Comparison of ENCODE assay signal across 12 cellular contexts in genomic region chr1:229506633-229507032, GRCh38. TPM values are rescaled to one million over a fixed set of nuclear protein-coding genes. Genes with fewer than 3 reads are reported as not detected.
DNase-seq lines count a peak whose midpoint lies in the region; ATAC-seq, FAIRE-seq and TF ChIP-seq lines count a peak whose summit lies in the region.
"Had no signal": no experiment of that assay in that cellular context is flagged by ENCODE, and none has a peak within 500 bp of the region (broad histone marks: within the 10 kb centered on the region; RNA-seq: fewer than 3 reads in every experiment).

No MANE protein-coding gene starts in this region.

- H3K4me3 Mint-ChIP-seq in Caco-2 (ENCODE audit: unreplicated experiment), result peak overlapping the region; percentile 91
- peak overlapping the region; percentile 93 for H3K4me3 Mint-ChIP-seq in nephron progenitor cell

- H3K4me1 Mint-ChIP-seq in Caco-2 (ENCODE audit: low read depth, unreplicated experiment) (peaks cover 12% of the 10 kb centered on the region), nephron progenitor cell (peaks cover 28% of the 10 kb centered on the region)

- 94% methylated on average over 8 of the region's 8 CpGs for WGBS in HUES64
- WGBS in K562 (ENCODE audit: insufficient coverage, low coverage, missing lambda C conversion rate), result 36% methylated on average over 8 of the region's 8 CpGs

- intact Hi-C loops in Caco-2 (cut with micrococcal nuclease; ENCODE audit: unreplicated experiment), result no loop called here
- intact Hi-C loops in K562 (cut with micrococcal nuclease), result loop anchor here (5.0 kb wide), 2 partner anchors 164 to 234 kb away; partner anchors contain the start of genes CCSAP and RAB4A

- 0 out of 2 replicates have a peak, but pooled peaks cover 8% of the 10 kb centered on the region for H3K4me1 ChIP-seq in Caco-2
- peaks cover 6% of the 10 kb centered on the region; the same call in 1 of the 2 replicates for H3K4me1 ChIP-seq in HUES64 (ENCODE audit: insufficient read depth, low read length)
- peaks cover 6 to 14% of the 10 kb centered on the region in 2 experiments; a peak in 3 of 5 replicates for H3K4me1 ChIP-seq in K562 (replicated peaks in 1 of 2; ENCODE audit: control insufficient read depth in 2 of 2, insufficient read depth in 2 of 2, low read length in 2 of 2)

- H3K27ac Mint-ChIP-seq in Caco-2 (ENCODE audit: unreplicated experiment) (no peak overlapping the region), nephron progenitor cell (peak overlapping the region; percentile 68)

- TF ChIP-seq CTCF in Caco-2 (IDR thresholded peaks at IDR 0.05; ENCODE audit: insufficient read depth in 1 of 2, low read depth in 1 of 2, low read length in 1 of 2, severe bottlenecking in 1 of 2, unreplicated experiment in 1 of 2) (no peak), K562 (IDR thresholded peaks at IDR 0.05 in 2 of 3, conservative IDR thresholded peaks at IDR 0.05 in 1 of 3; ENCODE audit: insufficient read depth in 2 of 3, low read depth in 1 of 3, low read length in 3 of 3) (no peak), nephron progenitor cell (IDR thresholded peaks at IDR 0.05) (no peak), RWPE1 (conservative IDR thresholded peaks at IDR 0.05; ENCODE audit: low read depth) (no peak)

- H3K9me3 Mint-ChIP-seq in Caco-2 (ENCODE audit: unreplicated experiment), result no peaks in the 10 kb centered on the region
- H3K9me3 Mint-ChIP-seq in nephron progenitor cell, result no peaks in the 10 kb centered on the region

- POLR2A ChIA-PET in Caco-2 (lab: Charles Lee), result no interaction called here
- POLR2A ChIA-PET in K562 (lab: Yijun Ruan, JAX), result interaction anchor here (0.6 to 6.0 kb wide), 3 partner anchors 11 to 110 kb away, joined by 3 to 45 read pairs (median 8); partner anchors contain the start of gene ABCB10
- POLR2A ChIA-PET in RWPE1 (lab: Yijun Ruan, JAX; ENCODE audit: low non-redundant PET), result interaction anchor here (0.6 kb wide), 1 partner anchor 87 kb away, joined by 4 read pairs; no protein-coding TSS in a partner anchor

- H3K27me3 Mint-ChIP-seq in Caco-2 (ENCODE audit: insufficient read depth, unreplicated experiment) (no peaks in the 10 kb centered on the region), nephron progenitor cell (ENCODE audit: low read depth, poor library complexity) (peaks cover 3% of the 10 kb centered on the region)

- BruUV-seq in Caco-2 (replicated peaks; lab: Mats Ljungman, UMichigan) (no TSS peak), K562 (replicated peaks; lab: Mats Ljungman, UMichigan) (no TSS peak)

- peak overlapping the region; percentile 99 for H3K4me2 ChIP-seq in K562 (ENCODE audit: insufficient read depth, low read length)

- CTCF ChIA-PET in Caco-2 (lab: Charles Lee), result no interaction called here
- CTCF ChIA-PET in K562 (lab: Yijun Ruan, JAX; ENCODE audit: low intra/inter-chr PET ratio), result interaction anchor here (0.6 kb wide), 1 partner anchor 204 kb away, joined by 3 read pairs; no protein-coding TSS in a partner anchor
- CTCF ChIA-PET in RWPE1 (lab: Yijun Ruan, JAX), result no interaction called here

- in situ Hi-C loops in K562 (cut with MboI), result no loop called here

- FAIRE-seq in K562 (lab: Jason Lieb, UNC), result no peak

- H3K36me3 ChIP-seq in Caco-2 (ENCODE audit: control insufficient read depth, insufficient read depth, low read length), result no peaks in the 10 kb centered on the region
- peaks cover 29% of the 10 kb centered on the region for H3K36me3 ChIP-seq in HUES64 (ENCODE audit: insufficient read depth, low read length)
- peaks cover 20% of the 10 kb centered on the region; the same call in 2 of the 3 replicates for H3K36me3 ChIP-seq in K562 (ENCODE audit: control insufficient read depth, insufficient read depth, low read length)

- DNase-seq in Caco-2 (no peak), K562 (ENCODE audit: extremely low read depth in 1 of 4, low spot score in 3 of 4) (no peak), nephron progenitor cell (no peak), RWPE1 (ENCODE audit: low spot score) (no peak), GDM1 (lab: John Stamatoyannopoulos, UW) (no peak), NCI-H2171 (lab: John Stamatoyannopoulos, UW) (no peak), NOMO-1 treated with DMSO at 0.1 percent for 48 hours (lab: John Stamatoyannopoulos, UW; ENCODE audit: unreplicated experiment) (no peak)
- DNase-seq: activated CD4-positive, alpha-beta T cell treated with anti-CD3 and anti-CD28 coated beads for 4 hours; foreskin keratinocyte; mesendoderm had no signal

- TF ChIP-seq RAD21 in K562 (CRISPR knock-in tag; conservative IDR thresholded peaks at IDR 0.05 in 1 of 2, IDR thresholded peaks at IDR 0.05 in 1 of 2), result no peak

- H3K27me3 ChIP-seq in Caco-2 (replicated peaks; ENCODE audit: control insufficient read depth, insufficient read depth, low read length) (no peaks in the 10 kb centered on the region), HUES64 (ENCODE audit: insufficient read depth, low read length) (no peaks in the 10 kb centered on the region), K562 (ENCODE audit: control insufficient read depth in 2 of 2, insufficient read depth in 2 of 2, low read length in 2 of 2) (no peaks in the 10 kb centered on the region)
- H3K27me3 ChIP-seq: foreskin keratinocyte had no signal

- no peaks in the 10 kb centered on the region for H3K9me1 ChIP-seq in K562 (ENCODE audit: control insufficient read depth, insufficient read depth, low read length)

- no peaks in the 10 kb centered on the region for H3K9me3 ChIP-seq in Caco-2
- no peaks in the 10 kb centered on the region for H3K9me3 ChIP-seq in HUES64 (ENCODE audit: insufficient read depth, low read depth, low read length)
- H3K9me3 ChIP-seq in K562 (replicated peaks; ENCODE audit: control insufficient read depth, insufficient read depth, low read depth, low read length), result no peaks in the 10 kb centered on the region

- H3K79me2 ChIP-seq in K562 (ENCODE audit: control insufficient read depth, insufficient read depth, low read length), result peaks cover 29% of the 10 kb centered on the region

- ATAC-seq in K562, result no peak
- ATAC-seq: foreskin keratinocyte, Panc1 had no signal

- no peak overlapping the region for H3K9ac ChIP-seq in HUES64 (ENCODE audit: low read depth, low read length)
- H3K9ac ChIP-seq in K562 (ENCODE audit: insufficient read depth in 1 of 2, low read depth in 2 of 2, low read length in 2 of 2), result peak overlapping the region; percentile 67 to 97; a peak in 3 of 4 replicates

- H3K36me3 Mint-ChIP-seq in Caco-2 (ENCODE audit: insufficient read depth, unreplicated experiment) (peaks cover 25% of the 10 kb centered on the region), nephron progenitor cell (ENCODE audit: low read depth) (peaks cover 21% of the 10 kb centered on the region)

- no peak for TF ChIP-seq POLR2A in K562 (conservative IDR thresholded peaks at IDR 0.05)

- H3K27ac ChIP-seq in HUES64 (ENCODE audit: low read depth, low read length) (no peak overlapping the region), K562 (ENCODE audit: extremely low read depth, low read depth, low read length) (no peak overlapping the region), RWPE1 (no peak overlapping the region)

- TF ChIP-seq EP300 in K562 (IDR thresholded peaks at IDR 0.05; ENCODE audit: low read length), result no peak

- no peak overlapping the region for H2AFZ ChIP-seq in K562 (ENCODE audit: low read depth, low read length)

- H3K4me3 ChIP-seq in Caco-2 (ENCODE audit: low read depth, low read length), result no peak overlapping the region
- peak overlapping the region; percentile 87 for H3K4me3 ChIP-seq in HUES64 (ENCODE audit: low read length)
- peak overlapping the region; percentile 96 for H3K4me3 ChIP-seq in K562

- no peaks in the 10 kb centered on the region for H4K20me1 ChIP-seq in K562 (replicated peaks; ENCODE audit: control insufficient read depth, insufficient read depth, low read length)

RNA-seq across cellular contexts. Expression of gene NUP133, which starts 1.5 kb away (rescaled TPM):
- total RNA-seq in Caco-2 (2022) (54.5 and 59.3 TPM in 2 replicates), K562 (2014; rRNA removed) (50.6 and 60.9 TPM in 2 replicates), K562 (2014; rRNA removed; fragmentation: Illumina TruSeq; extraction: Trizol) (64.0 and 71.7 TPM in 2 replicates), K562 (2015; rRNA removed; fragmentation: Illumina TruSeq; extraction: Trizol) (58.2 and 61.3 TPM in 2 replicates), K562 (2021) (82.5 and 85.1 TPM in 2 replicates)
- 38.5 TPM for polyA plus RNA-seq in HUES64 (2013, experiment 1 of 2)
- polyA plus RNA-seq in HUES64 (2013, experiment 2 of 2), result 39.7 TPM
- total RNA-seq in K562 (2011; cell fraction: chromatin; rRNA removed; ENCODE audit: low replicate concordance), result 71.9 and 72.4 TPM in 2 replicates
- 25.3 and 27.9 TPM in 2 replicates for total RNA-seq in K562 (2011; cell fraction: nucleolus; rRNA removed)
- total RNA-seq in K562 (2011; cell fraction: nucleoplasm; rRNA removed), result 33.4 and 41.5 TPM in 2 replicates
- polyA plus RNA-seq in K562 (2011; rRNA removed) (51.5 and 62.2 TPM in 2 replicates), K562 (2014; fragmentation: Illumina TruSeq; extraction: Trizol) (37.6 and 44.1 TPM in 2 replicates), K562 (2014; fragmentation: Nextera tagmentation; extraction: Ambion mirVana) (10 to 100 TPM; 21.7 to 35.0 TPM), K562 (2014; rRNA removed) (53.0 and 61.8 TPM in 2 replicates)
- 27.8 and 33.4 TPM in 2 replicates for polyA plus RNA-seq in K562 (2011; cell fraction: cytosol; rRNA removed)
- polyA plus RNA-seq in K562 (2011; cell fraction: nucleus; rRNA removed), result 51.1 and 62.9 TPM in 2 replicates
- 28.9 and 30.0 TPM in 2 replicates for polyA plus RNA-seq in K562 (2012)
- polyA minus RNA-seq in K562 (2011; rRNA and poly(A)+ RNA removed), result 88.6 and 94.0 TPM in 2 replicates
- polyA minus RNA-seq in K562 (2011; cell fraction: cytosol; rRNA and poly(A)+ RNA removed), result 33.8 and 45.2 TPM in 2 replicates
- 35.5 and 62.6 TPM in 2 replicates for polyA minus RNA-seq in K562 (2011; cell fraction: nucleus; rRNA and poly(A)+ RNA removed)

RNA-seq across cellular contexts. Expression of gene ABCB10, which starts 51.9 kb away (rescaled TPM):
- 27.5 and 31.9 TPM in 2 replicates for total RNA-seq in Caco-2 (2022)
- 8.1 TPM for polyA plus RNA-seq in HUES64 (2013, experiment 1 of 2)
- 8.9 TPM for polyA plus RNA-seq in HUES64 (2013, experiment 2 of 2)
- 34.9 and 56.2 TPM in 2 replicates for total RNA-seq in K562 (2011; cell fraction: chromatin; rRNA removed; ENCODE audit: low replicate concordance)
- 31.7 and 39.6 TPM in 2 replicates for total RNA-seq in K562 (2011; cell fraction: nucleolus; rRNA removed)
- 41.7 and 45.0 TPM in 2 replicates for total RNA-seq in K562 (2011; cell fraction: nucleoplasm; rRNA removed)
- total RNA-seq in K562 (2014; rRNA removed), result 42.2 and 46.7 TPM in 2 replicates
- total RNA-seq in K562 (2014; rRNA removed; fragmentation: Illumina TruSeq; extraction: Trizol), result 54.8 and 59.3 TPM in 2 replicates
- 27.4 and 28.5 TPM in 2 replicates for total RNA-seq in K562 (2015; rRNA removed; fragmentation: Illumina TruSeq; extraction: Trizol)
- 51.8 and 53.6 TPM in 2 replicates for total RNA-seq in K562 (2021)
- 43.2 and 45.8 TPM in 2 replicates for polyA plus RNA-seq in K562 (2011; rRNA removed)
- polyA plus RNA-seq in K562 (2011; cell fraction: cytosol; rRNA removed), result 26.1 and 31.2 TPM in 2 replicates
- polyA plus RNA-seq in K562 (2011; cell fraction: nucleus; rRNA removed), result 30.7 and 38.2 TPM in 2 replicates
- polyA plus RNA-seq in K562 (2012), result 20.0 and 24.2 TPM in 2 replicates
- polyA plus RNA-seq in K562 (2014; fragmentation: Illumina TruSeq; extraction: Trizol), result 32.5 and 36.4 TPM in 2 replicates
- 10 to 100 TPM; 12.4 to 16.5 TPM for polyA plus RNA-seq in K562 (2014; fragmentation: Nextera tagmentation; extraction: Ambion mirVana)
- polyA plus RNA-seq in K562 (2014; rRNA removed), result 29.1 and 29.3 TPM in 2 replicates
- polyA minus RNA-seq in K562 (2011; rRNA and poly(A)+ RNA removed), result 56.6 and 57.1 TPM in 2 replicates
- 28.7 and 38.4 TPM in 2 replicates for polyA minus RNA-seq in K562 (2011; cell fraction: cytosol; rRNA and poly(A)+ RNA removed)
- 13.1 and 24.0 TPM in 2 replicates for polyA minus RNA-seq in K562 (2011; cell fraction: nucleus; rRNA and poly(A)+ RNA removed)
